Comparison of ENCODE assay signal across 28 cellular contexts in the genomic region with DNA sequence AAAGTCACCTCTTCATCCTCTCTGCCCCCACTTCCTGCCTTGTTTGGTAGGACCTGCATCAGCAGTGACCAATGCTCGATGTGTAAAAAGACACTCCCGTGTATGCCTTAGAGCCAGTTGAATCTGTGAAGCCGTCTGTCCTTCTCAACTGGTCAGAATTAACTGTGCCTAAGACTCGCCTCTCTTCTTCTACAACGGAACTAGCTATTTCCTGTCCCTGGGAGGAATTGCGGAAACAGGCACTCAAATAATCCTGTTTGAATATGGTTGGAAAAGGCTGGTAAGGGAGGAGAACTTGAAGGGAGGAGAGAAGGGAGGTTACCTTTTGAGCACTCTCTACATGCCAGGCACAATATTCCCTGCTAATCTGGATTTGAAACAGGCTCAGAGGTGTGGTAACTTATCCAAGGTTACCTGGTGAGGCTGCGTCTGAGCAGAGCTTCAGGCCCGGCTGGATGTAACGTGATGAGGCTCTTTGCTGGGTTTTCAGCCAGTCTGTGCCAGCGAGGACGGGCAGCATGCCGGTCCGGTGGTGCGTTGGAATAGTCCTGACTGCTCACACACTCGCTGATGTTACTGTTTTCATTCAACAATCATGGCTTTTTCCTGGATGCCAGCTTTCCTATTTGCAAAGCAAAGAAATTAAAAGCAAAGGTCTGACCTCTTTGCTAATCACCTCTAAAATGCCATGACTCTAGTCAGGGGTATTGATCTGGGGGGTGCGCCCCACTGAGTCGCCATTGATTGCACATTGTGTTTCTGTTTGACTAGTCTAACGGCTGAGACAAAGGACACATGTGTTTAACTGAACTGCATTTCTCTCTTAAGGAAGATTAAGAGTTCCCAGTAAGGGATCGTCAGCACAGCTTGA.
A peak's percentile ranks its signal among the peaks of the same experiment; 100 is the strongest.
DNase-seq lines count a peak whose midpoint lies in the region; ATAC-seq and TF ChIP-seq lines count a peak whose summit lies in the region.
"Had no signal": no experiment of that assay in that cellular context is flagged by ENCODE, and none has a peak within 500 bp of the region (broad histone marks: within the 10 kb centered on the region; RNA-seq: fewer than 3 reads in every experiment).

No MANE protein-coding gene starts in this region.

- no peaks in the 10 kb centered on the region for H3K36me3 ChIP-seq in HUES64 (ENCODE audit: insufficient read depth, low read length)
- no peaks in the 10 kb centered on the region for H3K36me3 ChIP-seq in mesendoderm (ENCODE audit: control insufficient read depth, insufficient read depth, low read length)
- H3K36me3 ChIP-seq: esophagus muscularis mucosa, Peyer's patch, tibial artery had no signal

- H3K23ac ChIP-seq in mesendoderm (ENCODE audit: low read length): no peak overlapping the region

- H3K79me1 ChIP-seq in mesendoderm (ENCODE audit: low read length): no peaks in the 10 kb centered on the region

- intact Hi-C loops in activated T-helper 2 cell treated with anti-CD3 and anti-CD28 coated beads, Interferon-gamma antibody, Interleukin-2, Interleukin-4, amounts not matched to agents 10 μg/mL and 5 μg/mL and 100 μg/mL, durations not matched to agents 14 hours and 24 hours and 36 hours (cut with micrococcal nuclease): no loop called here

- H4K8ac ChIP-seq in mesendoderm (ENCODE audit: low read depth, low read length): no peak overlapping the region

- H3K9me3 ChIP-seq in HUES64 (ENCODE audit: insufficient read depth, low read depth, low read length): no peaks in the 10 kb centered on the region
- H3K9me3 ChIP-seq: esophagus muscularis mucosa, Peyer's patch, tibial artery had no signal

- no peak for TF ChIP-seq CTCF in type B pancreatic cell (conservative IDR thresholded peaks at IDR 0.05)

- no peak for ATAC-seq in GM21529 (IDR thresholded peaks at IDR 0.05; ENCODE audit: unreplicated experiment)
- ATAC-seq: activated T-cell treated with anti-CD3 and anti-CD28 coated beads, Interleukin-2, amount 50 U/mL, for 72 hours; effector memory CD8-positive, alpha-beta T cell; foreskin keratinocyte; GM12878; left colon had no signal

- no peaks in the 10 kb centered on the region for H3K79me2 ChIP-seq in mesendoderm (ENCODE audit: control insufficient read depth, insufficient read depth, low read length)

- no peak overlapping the region for H3K27ac Mint-ChIP-seq in type B pancreatic cell
- H3K27ac Mint-ChIP-seq in activated T-helper 2 cell treated with anti-CD3 and anti-CD28 coated beads, Interferon-gamma antibody, Interleukin-2, Interleukin-4, amounts not matched to agents 10 μg/mL and 5 μg/mL and 100 μg/mL, durations not matched to agents 14 hours and 24 hours and 36 hours: no peak overlapping the region
- H3K27ac Mint-ChIP-seq: activated B cell treated with CpG ODN at 0.5 μM for 24 hours; activated naive CD4-positive, alpha-beta T cell treated with anti-CD3 and anti-CD28 coated beads, Interleukin-2, amount 10 ng/mL, durations not matched to agents 7 days and 5 days; activated T-cell treated with anti-CD3 and anti-CD28 coated beads, Interleukin-2, amount 50 U/mL, for 72 hours; CD4-positive, CD25-positive, alpha-beta regulatory T cell; effector memory CD8-positive, alpha-beta T cell; IgD-negative memory B cell; stimulated activated naive CD8-positive, alpha-beta T cell treated with anti-CD3 and anti-CD28 coated beads, Interleukin-15, Interleukin-2, amounts not matched to agents 100 ng/mL and 50 ng/mL, for 24 hours had no signal

- peaks cover 24% of the 10 kb centered on the region for H3K4me1 Mint-ChIP-seq in type B pancreatic cell (ENCODE audit: unreplicated experiment)
- H3K4me1 Mint-ChIP-seq in activated T-helper 2 cell treated with anti-CD3 and anti-CD28 coated beads, Interferon-gamma antibody, Interleukin-2, Interleukin-4, amounts not matched to agents 10 μg/mL and 5 μg/mL and 100 μg/mL, durations not matched to agents 14 hours and 24 hours and 36 hours (ENCODE audit: low read depth): peaks cover 7% of the 10 kb centered on the region

- H3K4me2 ChIP-seq in mesendoderm (ENCODE audit: low read length): no peak overlapping the region

- H3K4me3 Mint-ChIP-seq in type B pancreatic cell: peak overlapping the region; percentile 50
- H3K4me3 Mint-ChIP-seq in activated T-helper 2 cell treated with anti-CD3 and anti-CD28 coated beads, Interferon-gamma antibody, Interleukin-2, Interleukin-4, amounts not matched to agents 10 μg/mL and 5 μg/mL and 100 μg/mL, durations not matched to agents 14 hours and 24 hours and 36 hours (ENCODE audit: low read depth): no peak overlapping the region
- H3K4me3 Mint-ChIP-seq: activated B cell treated with CpG ODN at 0.5 μM for 24 hours; activated naive CD4-positive, alpha-beta T cell treated with anti-CD3 and anti-CD28 coated beads, Interleukin-2, amount 10 ng/mL, durations not matched to agents 7 days and 5 days; activated T-cell treated with anti-CD3 and anti-CD28 coated beads, Interleukin-2, amount 50 U/mL, for 72 hours; CD4-positive, CD25-positive, alpha-beta regulatory T cell; effector memory CD8-positive, alpha-beta T cell; stimulated activated naive CD8-positive, alpha-beta T cell treated with anti-CD3 and anti-CD28 coated beads, Interleukin-15, Interleukin-2, amounts not matched to agents 100 ng/mL and 50 ng/mL, for 24 hours had no signal

- WGBS in HUES64: 38% methylated on average over 19 of the region's 19 CpGs
- no CpG with 5 or more reads among the region's 19 CpGs for WGBS in mesendoderm (ENCODE audit: extremely low coverage, insufficient coverage, low lambda C conversion rate)

- H3K27ac ChIP-seq in HUES64 (ENCODE audit: low read depth, low read length): peak overlapping the region; percentile 61
- peak overlapping the region; percentile 22 for H3K27ac ChIP-seq in mesendoderm (ENCODE audit: low read depth, low read length)
- H3K27ac ChIP-seq: esophagus muscularis mucosa, foreskin keratinocyte, Peyer's patch, skin epidermis, tibial artery had no signal

- H3K4ac ChIP-seq in mesendoderm (ENCODE audit: low read depth, low read length): no peak overlapping the region

- H3K56ac ChIP-seq in mesendoderm (ENCODE audit: low read length): peak overlapping the region; percentile 63

- DNase-seq in dermis blood vessel endothelial cell: peak; percentile 28
- peak; percentile 28 for DNase-seq in mesendoderm
- DNase-seq in type B pancreatic cell (ENCODE audit: extremely low spot score, unreplicated experiment): no peak
- no peak for DNase-seq in activated T-helper 2 cell treated with anti-CD3 and anti-CD28 coated beads, Interferon-gamma antibody, Interleukin-2, Interleukin-4, amounts not matched to agents 10 μg/mL and 5 μg/mL and 100 μg/mL, durations not matched to agents 14 hours and 24 hours and 36 hours (ENCODE audit: low spot score)
- DNase-seq in SHP77 (lab: John Stamatoyannopoulos, UW): no peak
- DNase-seq: activated B cell treated with CpG ODN at 0.5 μM for 24 hours; activated CD4-positive, alpha-beta T cell treated with anti-CD3 and anti-CD28 coated beads, Interleukin-2, amount 50 U/mL, for 4 hours; activated naive CD4-positive, alpha-beta T cell treated with anti-CD3 and anti-CD28 coated beads, Interleukin-2, amount 10 ng/mL, durations not matched to agents 7 days and 5 days; activated T-cell treated with anti-CD3 and anti-CD28 coated beads, Interleukin-2, amount 50 U/mL, for 72 hours; CD4-positive, CD25-positive, alpha-beta regulatory T cell; effector memory CD8-positive, alpha-beta T cell; foreskin keratinocyte; left colon; mammary epithelial cell; NCI-H1048; NCI-H187 treated with DMSO at 0.1 percent for 48 hours; NCI-H2171 treated with DMSO at 0.1 percent for 48 hours; NCI-H524 treated with DMSO at 0.1 percent for 48 hours; Peyer's patch; SIG-M5; tibial artery had no signal

- no peaks in the 10 kb centered on the region for H3K9me3 Mint-ChIP-seq in type B pancreatic cell
- no peaks in the 10 kb centered on the region for H3K9me3 Mint-ChIP-seq in activated T-helper 2 cell treated with anti-CD3 and anti-CD28 coated beads, Interferon-gamma antibody, Interleukin-2, Interleukin-4, amounts not matched to agents 10 μg/mL and 5 μg/mL and 100 μg/mL, durations not matched to agents 14 hours and 24 hours and 36 hours
- H3K9me3 Mint-ChIP-seq: activated B cell treated with CpG ODN at 0.5 μM for 24 hours; activated naive CD4-positive, alpha-beta T cell treated with anti-CD3 and anti-CD28 coated beads, Interleukin-2, amount 10 ng/mL, durations not matched to agents 7 days and 5 days; activated T-cell treated with anti-CD3 and anti-CD28 coated beads, Interleukin-2, amount 50 U/mL, for 72 hours; CD4-positive, CD25-positive, alpha-beta regulatory T cell; effector memory CD8-positive, alpha-beta T cell; IgD-negative memory B cell; stimulated activated naive CD8-positive, alpha-beta T cell treated with anti-CD3 and anti-CD28 coated beads, Interleukin-15, Interleukin-2, amounts not matched to agents 100 ng/mL and 50 ng/mL, for 24 hours had no signal

- H3K9ac ChIP-seq in HUES64 (ENCODE audit: low read depth, low read length) (peak overlapping the region; percentile 46; the same call in 1 of the 2 replicates), mesendoderm (ENCODE audit: low read length) (no peak overlapping the region)

- no peak overlapping the region for H2BK15ac ChIP-seq in mesendoderm (replicated peaks; ENCODE audit: low read depth)

- no peaks in the 10 kb centered on the region for H3K36me3 Mint-ChIP-seq in type B pancreatic cell
- H3K36me3 Mint-ChIP-seq in activated T-helper 2 cell treated with anti-CD3 and anti-CD28 coated beads, Interferon-gamma antibody, Interleukin-2, Interleukin-4, amounts not matched to agents 10 μg/mL and 5 μg/mL and 100 μg/mL, durations not matched to agents 14 hours and 24 hours and 36 hours (ENCODE audit: low read depth): no peaks in the 10 kb centered on the region
- H3K36me3 Mint-ChIP-seq: activated naive CD4-positive, alpha-beta T cell treated with anti-CD3 and anti-CD28 coated beads, Interleukin-2, amount 10 ng/mL, durations not matched to agents 7 days and 5 days; CD4-positive, CD25-positive, alpha-beta regulatory T cell; IgD-negative memory B cell had no signal

- no peak overlapping the region for H2BK120ac ChIP-seq in mesendoderm (ENCODE audit: low read depth, low read length)

- no peak overlapping the region for H2AK5ac ChIP-seq in mesendoderm (ENCODE audit: low read length)

- no peak overlapping the region for H2BK5ac ChIP-seq in mesendoderm (ENCODE audit: low read length)

- H3K27me3 Mint-ChIP-seq in type B pancreatic cell: peaks cover 66% of the 10 kb centered on the region
- H3K27me3 Mint-ChIP-seq in activated T-helper 2 cell treated with anti-CD3 and anti-CD28 coated beads, Interferon-gamma antibody, Interleukin-2, Interleukin-4, amounts not matched to agents 10 μg/mL and 5 μg/mL and 100 μg/mL, durations not matched to agents 14 hours and 24 hours and 36 hours (ENCODE audit: low read depth): peaks cover 54% of the 10 kb centered on the region

- H3K27me3 ChIP-seq in HUES64 (ENCODE audit: insufficient read depth, low read length) (peaks cover 47% of the 10 kb centered on the region), mesendoderm (ENCODE audit: insufficient read depth, low read length, poor library complexity) (peaks cover 18% of the 10 kb centered on the region)
- H3K27me3 ChIP-seq: Peyer's patch had no signal

- H3K18ac ChIP-seq in mesendoderm (ENCODE audit: low read length): peak overlapping the region; percentile 28

- peaks cover 32% of the 10 kb centered on the region for H3K4me1 ChIP-seq in HUES64 (ENCODE audit: insufficient read depth, low read length)
- H3K4me1 ChIP-seq in mesendoderm (ENCODE audit: control insufficient read depth, low read depth, low read length): peaks cover 2% of the 10 kb centered on the region
- H3K4me1 ChIP-seq: foreskin keratinocyte, Peyer's patch had no signal

- H3K4me3 ChIP-seq in HUES64 (ENCODE audit: low read length) (peak overlapping the region; percentile 6; the same call in 1 of the 2 replicates), mesendoderm (ENCODE audit: low read length) (no peak overlapping the region)
- H3K4me3 ChIP-seq: esophagus muscularis mucosa, GM12878, Peyer's patch, skin epidermis, tibial artery had no signal

- H4K5ac ChIP-seq in mesendoderm (ENCODE audit: low read length): no peak overlapping the region

Comparison
In these comparisons a context has a peak if more than half of its experiments do, and no peak if none do; other contexts are left out.
1. DNase-seq: peak in dermis blood vessel endothelial cell (single experiment) and mesendoderm (single experiment); none in type B pancreatic cell (single experiment), activated T-helper 2 cell treated with anti-CD3 and anti-CD28 coated beads, Interferon-gamma antibody, Interleukin-2, Interleukin-4, amounts not matched to agents 10 μg/mL and 5 μg/mL and 100 μg/mL, durations not matched to agents 14 hours and 24 hours and 36 hours (single experiment) and SHP77 (0 of 2).